Comparison of ENCODE assay signal across 12 cellular contexts in the genomic region with DNA sequence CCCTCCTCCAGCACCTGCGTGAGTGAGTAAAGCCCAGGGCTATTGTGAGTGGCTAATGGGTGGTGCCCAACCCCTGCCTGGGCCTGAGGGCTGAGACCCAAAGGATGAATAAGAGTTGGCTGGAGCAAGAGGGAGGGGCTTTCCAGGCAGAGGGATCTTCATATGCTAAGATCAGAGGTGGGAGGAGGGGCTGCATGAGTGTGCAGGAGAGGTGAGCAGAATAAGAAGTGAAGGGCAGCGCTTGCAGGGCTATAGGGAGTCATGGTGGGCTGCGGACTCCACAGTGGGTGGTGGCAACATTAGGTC.
"Had no signal": no experiment of that assay in that cellular context is flagged by ENCODE, and none has a peak within 500 bp of the region (broad histone marks: within the 10 kb centered on the region; RNA-seq: fewer than 3 reads in every experiment).

No MANE protein-coding gene starts in this region.

- H3K9me3 Mint-ChIP-seq: activated CD4-positive, alpha-beta memory T cell treated with anti-CD3 and anti-CD28 coated beads, Interleukin-2, amount 10 ng/mL, durations not matched to agents 7 days and 5 days; neural crest cell had no signal

- H3K27ac ChIP-seq: esophagus muscularis mucosa, left ventricle myocardium inferior, pancreas, thyroid gland, vagina had no signal

- DNase-seq: activated CD4-positive, alpha-beta memory T cell treated with anti-CD3 and anti-CD28 coated beads, Interleukin-2, amount 10 ng/mL, durations not matched to agents 7 days and 5 days; activated gamma-delta T cell treated with Interleukin-2 at 50 U/mL for 16 hours; activated T-cell treated with anti-CD3 and anti-CD28 coated beads, Interleukin-2, amount 50 U/mL, for 48 hours; aorta; mesendoderm; T1000 had no signal

- ATAC-seq: pancreas had no signal

- H3K4me1 ChIP-seq: pancreas had no signal

- H3K27ac Mint-ChIP-seq: activated CD4-positive, alpha-beta memory T cell treated with anti-CD3 and anti-CD28 coated beads, Interleukin-2, amount 10 ng/mL, durations not matched to agents 7 days and 5 days had no signal

- H3K27me3 ChIP-seq: pancreas, thyroid gland, vagina had no signal

- H3K4me3 Mint-ChIP-seq: activated CD4-positive, alpha-beta memory T cell treated with anti-CD3 and anti-CD28 coated beads, Interleukin-2, amount 10 ng/mL, durations not matched to agents 7 days and 5 days; neural crest cell had no signal

- H3K4me3 ChIP-seq: esophagus muscularis mucosa, left ventricle myocardium inferior, pancreas, thyroid gland, vagina had no signal

- H3K36me3 ChIP-seq: esophagus muscularis mucosa, left ventricle myocardium inferior, pancreas, thyroid gland, vagina had no signal

- H3K9me3 ChIP-seq: esophagus muscularis mucosa, left ventricle myocardium inferior, pancreas, thyroid gland, vagina had no signal
